ENCODE assay signal across 1 cellular context in the genomic region with DNA sequence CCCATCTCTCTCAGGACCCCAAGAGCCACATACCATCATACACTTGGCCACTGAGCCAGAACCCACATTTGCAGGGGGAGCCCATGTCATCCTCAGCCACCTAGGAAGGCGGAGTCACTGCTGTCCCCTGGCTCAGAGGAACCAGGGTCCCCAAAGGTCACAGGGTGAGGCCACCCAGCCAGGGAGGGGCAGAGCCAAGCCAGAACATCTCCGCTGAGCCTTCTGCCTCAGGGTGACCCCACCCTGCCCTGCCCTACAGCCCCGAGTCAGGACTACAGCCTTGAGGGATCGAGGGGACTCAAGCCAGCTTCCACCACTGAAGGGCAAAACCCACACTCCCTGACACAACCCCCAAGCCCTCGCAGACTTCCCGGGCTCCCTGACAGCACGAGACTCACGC.
TF ChIP-seq lines count a peak whose summit lies in the region.

No MANE protein-coding gene starts in this region.

TF ChIP-seq in HCT116, 20 proteins besides CTCF, POLR2A, EP300 and RAD21 (continued from another document):
- TF ChIP-seq ELF1 (IDR thresholded peaks at IDR 0.05; ENCODE audit: borderline replicate concordance, low read depth) (no peak), EZH2phosphoT487 (IDR thresholded peaks at IDR 0.05; ENCODE audit: borderline replicate concordance) (no peak), FOSL1 (IDR thresholded peaks at IDR 0.05; ENCODE audit: low read depth) (no peak), SP1 (IDR thresholded peaks at IDR 0.05; ENCODE audit: low read depth) (no peak), POLR2AphosphoS5 (IDR thresholded peaks at IDR 0.05; ENCODE audit: low read depth, low read length) (no peak), SRF (IDR thresholded peaks at IDR 0.05; ENCODE audit: low read depth) (no peak), EZH2 (IDR thresholded peaks at IDR 0.05) (no peak), YY1 (IDR thresholded peaks at IDR 0.05; ENCODE audit: extremely low read depth, insufficient replicate concordance, low read depth, low read length) (no peak)
- TF ChIP-seq, protein P1, sequence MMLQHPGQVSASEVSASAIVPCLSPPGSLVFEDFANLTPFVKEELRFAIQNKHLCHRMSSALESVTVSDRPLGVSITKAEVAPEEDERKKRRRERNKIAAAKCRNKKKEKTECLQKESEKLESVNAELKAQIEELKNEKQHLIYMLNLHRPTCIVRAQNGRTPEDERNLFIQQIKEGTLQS (IDR thresholded peaks at IDR 0.05): no peak
- TF ChIP-seq, protein P2, sequence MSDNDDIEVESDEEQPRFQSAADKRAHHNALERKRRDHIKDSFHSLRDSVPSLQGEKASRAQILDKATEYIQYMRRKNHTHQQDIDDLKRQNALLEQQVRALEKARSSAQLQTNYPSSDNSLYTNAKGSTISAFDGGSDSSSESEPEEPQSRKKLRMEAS (IDR thresholded peaks at IDR 0.05): no peak
- TF ChIP-seq, protein P3, sequence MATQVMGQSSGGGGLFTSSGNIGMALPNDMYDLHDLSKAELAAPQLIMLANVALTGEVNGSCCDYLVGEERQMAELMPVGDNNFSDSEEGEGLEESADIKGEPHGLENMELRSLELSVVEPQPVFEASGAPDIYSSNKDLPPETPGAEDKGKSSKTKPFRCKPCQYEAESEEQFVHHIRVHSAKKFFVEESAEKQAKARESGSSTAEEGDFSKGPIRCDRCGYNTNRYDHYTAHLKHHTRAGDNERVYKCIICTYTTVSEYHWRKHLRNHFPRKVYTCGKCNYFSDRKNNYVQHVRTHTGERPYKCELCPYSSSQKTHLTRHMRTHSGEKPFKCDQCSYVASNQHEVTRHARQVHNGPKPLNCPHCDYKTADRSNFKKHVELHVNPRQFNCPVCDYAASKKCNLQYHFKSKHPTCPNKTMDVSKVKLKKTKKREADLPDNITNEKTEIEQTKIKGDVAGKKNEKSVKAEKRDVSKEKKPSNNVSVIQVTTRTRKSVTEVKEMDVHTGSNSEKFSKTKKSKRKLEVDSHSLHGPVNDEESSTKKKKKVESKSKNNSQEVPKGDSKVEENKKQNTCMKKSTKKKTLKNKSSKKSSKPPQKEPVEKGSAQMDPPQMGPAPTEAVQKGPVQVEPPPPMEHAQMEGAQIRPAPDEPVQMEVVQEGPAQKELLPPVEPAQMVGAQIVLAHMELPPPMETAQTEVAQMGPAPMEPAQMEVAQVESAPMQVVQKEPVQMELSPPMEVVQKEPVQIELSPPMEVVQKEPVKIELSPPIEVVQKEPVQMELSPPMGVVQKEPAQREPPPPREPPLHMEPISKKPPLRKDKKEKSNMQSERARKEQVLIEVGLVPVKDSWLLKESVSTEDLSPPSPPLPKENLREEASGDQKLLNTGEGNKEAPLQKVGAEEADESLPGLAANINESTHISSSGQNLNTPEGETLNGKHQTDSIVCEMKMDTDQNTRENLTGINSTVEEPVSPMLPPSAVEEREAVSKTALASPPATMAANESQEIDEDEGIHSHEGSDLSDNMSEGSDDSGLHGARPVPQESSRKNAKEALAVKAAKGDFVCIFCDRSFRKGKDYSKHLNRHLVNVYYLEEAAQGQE (IDR thresholded peaks at IDR 0.05; ENCODE audit: low read depth): no peak
